1 cellular context compared by ENCODE assay signal in genomic region chr19:7199613-7200533, GRCh38.
TF ChIP-seq lines count a peak whose summit lies in the region.

No MANE protein-coding gene starts in this region.

TF ChIP-seq in HepG2, 621 proteins besides CTCF, POLR2A, EP300 and RAD21 (continued from another document):
- TF ChIP-seq, protein P1, sequence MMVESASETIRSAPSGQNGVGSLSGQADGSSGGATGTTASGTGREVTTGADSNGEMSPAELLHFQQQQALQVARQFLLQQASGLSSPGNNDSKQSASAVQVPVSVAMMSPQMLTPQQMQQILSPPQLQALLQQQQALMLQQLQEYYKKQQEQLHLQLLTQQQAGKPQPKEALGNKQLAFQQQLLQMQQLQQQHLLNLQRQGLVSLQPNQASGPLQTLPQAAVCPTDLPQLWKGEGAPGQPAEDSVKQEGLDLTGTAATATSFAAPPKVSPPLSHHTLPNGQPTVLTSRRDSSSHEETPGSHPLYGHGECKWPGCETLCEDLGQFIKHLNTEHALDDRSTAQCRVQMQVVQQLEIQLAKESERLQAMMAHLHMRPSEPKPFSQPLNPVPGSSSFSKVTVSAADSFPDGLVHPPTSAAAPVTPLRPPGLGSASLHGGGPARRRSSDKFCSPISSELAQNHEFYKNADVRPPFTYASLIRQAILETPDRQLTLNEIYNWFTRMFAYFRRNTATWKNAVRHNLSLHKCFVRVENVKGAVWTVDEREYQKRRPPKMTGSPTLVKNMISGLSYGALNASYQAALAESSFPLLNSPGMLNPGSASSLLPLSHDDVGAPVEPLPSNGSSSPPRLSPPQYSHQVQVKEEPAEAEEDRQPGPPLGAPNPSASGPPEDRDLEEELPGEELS (CRISPR knock-in tag; IDR thresholded peaks at IDR 0.05) = peak; percentile 80
- TF ChIP-seq FOXA1 (IDR thresholded peaks at IDR 0.05) (no peak), FOXA1 (CRISPR knock-in tag; IDR thresholded peaks at IDR 0.05) (0 out of 2 replicates have a peak, but pooled peaks have one; percentile 9), RBM22 (optimal IDR thresholded peaks at IDR 0.05; ENCODE audit: low read length) (no peak), NFE2L1 (CRISPR knock-in tag; IDR thresholded peaks at IDR 0.05; ENCODE audit: borderline replicate concordance) (no peak), RARA (CRISPR knock-in tag; IDR thresholded peaks at IDR 0.05) (peak; percentile 24; the same call in 1 of the 2 replicates), SOX6 (IDR thresholded peaks at IDR 0.05) (no peak), SOX6 (CRISPR knock-in tag; IDR thresholded peaks at IDR 0.05) (peak; percentile 91), ZNF550 (CRISPR knock-in tag; IDR thresholded peaks at IDR 0.05; ENCODE audit: borderline replicate concordance) (no peak), RNF219 (CRISPR knock-in tag; IDR thresholded peaks at IDR 0.05) (no peak), ASH2L (IDR thresholded peaks at IDR 0.05; ENCODE audit: insufficient read length, low read depth, low read length) (no peak), KLF6 (CRISPR knock-in tag; IDR thresholded peaks at IDR 0.05) (no peak), ZNF780A (CRISPR knock-in tag; IDR thresholded peaks at IDR 0.05) (no peak), HNF4G (IDR thresholded peaks at IDR 0.05; ENCODE audit: borderline replicate concordance, low read depth, low read length) (peak; percentile 87), HNF4G (CRISPR knock-in tag; IDR thresholded peaks at IDR 0.05; ENCODE audit: borderline replicate concordance, low read depth) (peak; percentile 80; the same call in 1 of the 2 replicates), GPBP1L1 (CRISPR knock-in tag; IDR thresholded peaks at IDR 0.05) (no peak), HNF4A (CRISPR knock-in tag; IDR thresholded peaks at IDR 0.05) (peak; percentile 94), FOXP1 (IDR thresholded peaks at IDR 0.05) (0 out of 2 replicates have a peak, but pooled peaks have one; percentile 47), FOXP1 (CRISPR knock-in tag; IDR thresholded peaks at IDR 0.05) (peak; percentile 75), LCORL (IDR thresholded peaks at IDR 0.05) (no peak), LCORL (CRISPR knock-in tag; IDR thresholded peaks at IDR 0.05) (peak; percentile 50; the same call in 1 of the 2 replicates), FOSL2 (CRISPR knock-in tag; IDR thresholded peaks at IDR 0.05) (peak; percentile 85)
- TF ChIP-seq, protein P2, sequence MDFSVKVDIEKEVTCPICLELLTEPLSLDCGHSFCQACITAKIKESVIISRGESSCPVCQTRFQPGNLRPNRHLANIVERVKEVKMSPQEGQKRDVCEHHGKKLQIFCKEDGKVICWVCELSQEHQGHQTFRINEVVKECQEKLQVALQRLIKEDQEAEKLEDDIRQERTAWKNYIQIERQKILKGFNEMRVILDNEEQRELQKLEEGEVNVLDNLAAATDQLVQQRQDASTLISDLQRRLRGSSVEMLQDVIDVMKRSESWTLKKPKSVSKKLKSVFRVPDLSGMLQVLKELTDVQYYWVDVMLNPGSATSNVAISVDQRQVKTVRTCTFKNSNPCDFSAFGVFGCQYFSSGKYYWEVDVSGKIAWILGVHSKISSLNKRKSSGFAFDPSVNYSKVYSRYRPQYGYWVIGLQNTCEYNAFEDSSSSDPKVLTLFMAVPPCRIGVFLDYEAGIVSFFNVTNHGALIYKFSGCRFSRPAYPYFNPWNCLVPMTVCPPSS (IDR thresholded peaks at IDR 0.05) = no peak
